In genomic region chr9:122092611-122093506, GRCh38 we compare ENCODE assay signal across 8 cellular contexts. TPM values are rescaled to one million over a fixed set of nuclear protein-coding genes. Genes with fewer than 3 reads are reported as not detected.
DNase-seq lines count a peak whose midpoint lies in the region; ATAC-seq lines count a peak whose summit lies in the region.

Gene TTLL11, minus strand, starts transcription at chr9:122093308. Its CDS starts 160 bp downstream, at chr9:122093148.

- DNase-seq in COLO829 (ENCODE audit: low spot score) (peak; percentile 94), HT-29 (ENCODE audit: low spot score) (peak; percentile 86), mesenteric fat pad (ENCODE audit: low spot score) (peak; percentile 100)
- DNase-seq in NK-92 treated with Interleukin-12 subunit alpha and Interleukin-12 subunit beta, amount 100 ng/mL, for 24 hours (lab: John Stamatoyannopoulos, UW) = peak; percentile 85
- peak; percentile 82 to 92 (median 82) for DNase-seq in activated CD8-positive, alpha-beta memory T cell treated with anti-CD3 and anti-CD28 coated beads for 48 hours (ENCODE audit: low read depth in 2 of 3, low spot score in 2 of 3)
- peak; percentile 92 for DNase-seq in stimulated activated CD8-positive, alpha-beta memory T cell treated with anti-CD3 and anti-CD28 coated beads, Interleukin-15, amount 100 ng/mL, for 1 hour (ENCODE audit: low read depth)

- H3K36me3 ChIP-seq in endocrine pancreas (ENCODE audit: control insufficient read depth, insufficient read depth, low read length) = no peaks in the 10 kb centered on the region

- peak within 1 kb of the TSS; percentile 70 for H3K9ac ChIP-seq in endocrine pancreas (ENCODE audit: control insufficient read depth, insufficient read depth, low read length)

- H3K4me3 ChIP-seq in endocrine pancreas (ENCODE audit: control insufficient read depth, insufficient read depth, low read length) = peak within 1 kb of the TSS; percentile 77

- ATAC-seq in GM21360 (IDR thresholded peaks at IDR 0.05; ENCODE audit: unreplicated experiment) = peak; percentile 86

- H3K4me1 ChIP-seq in endocrine pancreas (ENCODE audit: control insufficient read depth, insufficient read depth, low read length) = peaks cover 8% of the 10 kb centered on the region

- no peaks in the 10 kb centered on the region for H3K9me3 ChIP-seq in endocrine pancreas (ENCODE audit: control insufficient read depth, low read length)

- H3K27me3 ChIP-seq in endocrine pancreas (ENCODE audit: control insufficient read depth, insufficient read depth, low read length) = no peaks in the 10 kb centered on the region

RNA-seq across cellular contexts. Expression of gene TTLL11, which starts in this region (rescaled TPM):
- total RNA-seq in HT-29 (2014; rRNA removed; shearing (Covaris generic)) = 1.3 and 2.5 TPM in 2 replicates
- 9.5 TPM for total RNA-seq in mesenteric fat pad

Comparison
In these comparisons a context has a peak if more than half of its experiments do, and no peak if none do; other contexts are left out.
1. Peak in every context shown above with its lines: DNase-seq, ATAC-seq and H3K4me3 ChIP-seq.